8 cellular contexts compared by ENCODE assay signal in genomic region chr13:20703785-20704458, GRCh38. TPM values are rescaled to one million over a fixed set of nuclear protein-coding genes. Genes with fewer than 3 reads are reported as not detected.
DNase-seq lines count a peak whose midpoint lies in the region; ATAC-seq and TF ChIP-seq lines count a peak whose summit lies in the region.

No MANE protein-coding gene starts in this region.

- DNase-seq in NCI-H2171 (lab: John Stamatoyannopoulos, UW) = peak; percentile 70
- DNase-seq in chondrocyte (ENCODE audit: low spot score) = peak; percentile 94
- DNase-seq in left lobe of liver (ENCODE audit: low spot score) = peak; percentile 68
- DNase-seq in stimulated activated CD4-positive, alpha-beta T cell treated with anti-CD3 and anti-CD28 coated beads, Interleukin-4, amount 100 ng/mL, for 24 hours = peak; percentile 71

- H3K9me3 Mint-ChIP-seq in chondrocyte (ENCODE audit: low read depth) = no peaks in the 10 kb centered on the region

- no peak overlapping the region for H3K27ac ChIP-seq in ACC112 (ENCODE audit: low read depth, low read length)

- H3K27me3 ChIP-seq in ACC112 (ENCODE audit: insufficient read depth, low read length) = no peaks in the 10 kb centered on the region

- TF ChIP-seq POLR2A in GM18505 (IDR thresholded peaks at IDR 0.05; ENCODE audit: borderline replicate concordance, extremely low read depth, insufficient read depth, insufficient read length) = no peak

- H2AFZ ChIP-seq in ACC112 (ENCODE audit: low read length, unreplicated experiment) = peak overlapping the region; percentile 34

- peaks cover 6% of the 10 kb centered on the region for H3K4me1 ChIP-seq in ACC112 (ENCODE audit: control insufficient read depth, insufficient read depth, low read length, unreplicated experiment)

- no peaks in the 10 kb centered on the region for H3K79me2 ChIP-seq in ACC112 (ENCODE audit: control insufficient read depth, insufficient read depth, low read length, unreplicated experiment)

- H3K36me3 ChIP-seq in ACC112 (ENCODE audit: insufficient read depth, low read length) = no peaks in the 10 kb centered on the region

- H3K27me3 Mint-ChIP-seq in chondrocyte (ENCODE audit: low read depth) = no peaks in the 10 kb centered on the region

- H3K27ac Mint-ChIP-seq in chondrocyte (ENCODE audit: unreplicated experiment) = no peak overlapping the region

- ATAC-seq in GM18505 (IDR thresholded peaks at IDR 0.05; ENCODE audit: unreplicated experiment) (peak; percentile 93), HG02884 (IDR thresholded peaks at IDR 0.05; ENCODE audit: unreplicated experiment) (peak; percentile 82), left lobe of liver (peak; percentile 88)
- peak; percentile 86 to 90 for ATAC-seq in activated CD4-positive, CD25-positive, alpha-beta regulatory T cell treated with anti-CD3 and anti-CD28 coated beads, Interleukin-2, amount 50 U/mL, for 24 hours

- H3K4me1 Mint-ChIP-seq in chondrocyte (ENCODE audit: low read depth) = peaks cover 21% of the 10 kb centered on the region

- peak overlapping the region; percentile 74 for H3K4me3 ChIP-seq in ACC112 (ENCODE audit: low read depth, low read length)

- H3K4me3 Mint-ChIP-seq in chondrocyte (ENCODE audit: unreplicated experiment) = no peak overlapping the region

- peaks cover 2% of the 10 kb centered on the region for H3K36me3 Mint-ChIP-seq in chondrocyte (ENCODE audit: low read depth)

- peak; percentile 75 for TF ChIP-seq CTCF in chondrocyte (IDR thresholded peaks at IDR 0.05)

RNA-seq across cellular contexts. Expression of gene IL17D, which starts 0.4 kb away (rescaled TPM):
- 6.0 to 12.3 TPM (median 12.1 TPM) in 3 replicates for total RNA-seq in chondrocyte
- 0.45 TPM for total RNA-seq in left lobe of liver
